8 cellular contexts compared by ENCODE assay signal in the genomic region with DNA sequence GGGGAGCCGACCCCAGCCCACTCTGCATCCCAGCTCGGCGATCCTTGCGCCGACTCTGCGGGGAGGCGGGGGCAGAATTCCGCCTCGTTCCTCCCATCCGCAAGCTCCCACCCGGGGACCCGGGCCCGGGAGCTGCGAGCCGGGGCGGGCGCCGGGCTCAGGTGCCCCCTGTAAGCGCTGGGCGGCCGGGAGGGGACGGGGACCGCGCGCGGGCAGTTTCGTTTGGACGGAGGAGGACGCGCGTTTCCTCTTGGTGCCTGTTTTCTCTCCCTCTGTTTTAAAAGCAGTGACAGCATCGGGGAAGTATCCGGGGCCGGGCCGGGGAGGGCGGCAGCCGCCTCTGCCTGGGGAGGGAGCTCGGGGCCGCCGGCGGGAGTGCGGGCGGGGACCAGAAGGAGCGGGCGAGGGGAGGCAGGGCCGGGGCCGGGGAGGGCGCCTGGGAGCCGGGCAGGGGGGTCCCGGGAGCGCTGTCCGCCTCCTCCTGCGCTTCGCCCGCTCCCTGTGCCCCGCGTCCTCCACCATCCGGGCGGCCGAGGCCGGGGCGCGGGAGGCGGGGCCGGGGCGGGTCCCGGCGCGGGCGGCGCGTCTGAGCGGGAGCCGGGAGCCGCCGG. TPM values are rescaled to one million over a fixed set of nuclear protein-coding genes. Genes with fewer than 3 reads are reported as not detected.
DNase-seq lines count a peak whose midpoint lies in the region; ATAC-seq, FAIRE-seq and TF ChIP-seq lines count a peak whose summit lies in the region.

No MANE protein-coding gene starts in this region.

- FAIRE-seq in small intestine (lab: Jason Lieb, UNC), result no peak

- WGBS in body of pancreas, 2 donors, result 6% methylated on average over 47 of the region's 76 CpGs; no CpG with 5 or more reads in 1 of the 2 donors
- 1 to 3% (median 2%) methylated on average over 53 to 76 of the region's 76 CpGs for WGBS in small intestine, 3 donors

- peak; percentile 68 for DNase-seq in EL
- DNase-seq in SJCRH30, result peak; percentile 23 to 41
- peak; percentile 62 to 72 (median 66) for DNase-seq in body of pancreas
- DNase-seq in iPS-NIHi11 (ENCODE audit: low spot score), result peak; percentile 79
- DNase-seq in small intestine, result peak; percentile 43
- no peak for DNase-seq in medulla oblongata (ENCODE audit: extremely low spot score)

- ATAC-seq in body of pancreas (peak; percentile 64), HG03354 (IDR thresholded peaks at IDR 0.05; ENCODE audit: poor library complexity, severe bottlenecking, unreplicated experiment) (no peak), GM19467 (IDR thresholded peaks at IDR 0.05; ENCODE audit: unreplicated experiment) (no peak)

- H3K4me1 ChIP-seq in SJCRH30, result peaks cover 4% of the 10 kb centered on the region; the same call in 1 of the 2 replicates
- peaks cover 36% of the 10 kb centered on the region for H3K4me1 ChIP-seq in body of pancreas
- H3K4me1 ChIP-seq in small intestine (ENCODE audit: control insufficient read depth in 2 of 2, insufficient read depth in 1 of 2, low read depth in 1 of 2, low read length in 1 of 2), result peaks cover 5 to 6% of the 10 kb centered on the region in 2 donors

- intact Hi-C loops in body of pancreas (cut with DNase I), result no loop called here

- no peaks in the 10 kb centered on the region for H3K9me3 ChIP-seq in SJCRH30 (replicated peaks)
- no peaks in the 10 kb centered on the region for H3K9me3 ChIP-seq in body of pancreas
- H3K9me3 ChIP-seq in small intestine (ENCODE audit: control insufficient read depth, low read depth), result no peaks in the 10 kb centered on the region

- H3K4me3 ChIP-seq in SJCRH30, result peak overlapping the region; percentile 62
- peak overlapping the region in 1 of 2 donors; percentile 25 for H3K4me3 ChIP-seq in body of pancreas
- H3K4me3 ChIP-seq in small intestine (ENCODE audit: low read depth in 1 of 2, low read length in 2 of 2), result peak overlapping the region; percentile 35 to 76

- H3K36me3 ChIP-seq in SJCRH30 (no peaks in the 10 kb centered on the region), body of pancreas (replicated peaks in 1 of 2; ENCODE audit: insufficient read depth in 1 of 2, low read depth in 2 of 2) (no peaks in the 10 kb centered on the region), small intestine (ENCODE audit: control insufficient read depth in 2 of 2, insufficient read depth in 2 of 2, low read length in 2 of 2) (no peaks in the 10 kb centered on the region)

- no peak overlapping the region; the same call in 1 of the 2 replicates for H3K27ac ChIP-seq in SJCRH30
- peak overlapping the region; percentile 83 to 90 (median 90) for H3K27ac ChIP-seq in body of pancreas
- peak overlapping the region; percentile 8 to 12 for H3K27ac ChIP-seq in small intestine (ENCODE audit: low read depth in 1 of 2, low read length in 1 of 2)

- H3K27me3 ChIP-seq in SJCRH30 (no peaks in the 10 kb centered on the region), body of pancreas (no peaks in the 10 kb centered on the region), small intestine (ENCODE audit: control insufficient read depth in 2 of 2, insufficient read depth in 2 of 2, low read length in 2 of 2) (peaks cover 0 to 3% of the 10 kb centered on the region in 2 donors)

- TF ChIP-seq CTCF in body of pancreas (IDR thresholded peaks at IDR 0.05), result no peak

- TF ChIP-seq POLR2A in body of pancreas (IDR thresholded peaks at IDR 0.05), result peak; percentile 31 to 46 (median 42)

RNA-seq across cellular contexts. Expression of gene RAP1GAP2, which starts 57.0 kb away (rescaled TPM):
- total RNA-seq in SJCRH30 (2014; rRNA removed; shearing (Covaris generic)), result 6.0 and 7.4 TPM in 2 replicates
- total RNA-seq in body of pancreas, result 10 to 100 TPM; 21.8 to 81.1 TPM
- polyA plus RNA-seq in small intestine, result 10 to 100 TPM in 1 of 3 donors, 1 to 10 TPM in 2; 4.9 to 10.4 (median 6.5) TPM
